In the genomic region with DNA sequence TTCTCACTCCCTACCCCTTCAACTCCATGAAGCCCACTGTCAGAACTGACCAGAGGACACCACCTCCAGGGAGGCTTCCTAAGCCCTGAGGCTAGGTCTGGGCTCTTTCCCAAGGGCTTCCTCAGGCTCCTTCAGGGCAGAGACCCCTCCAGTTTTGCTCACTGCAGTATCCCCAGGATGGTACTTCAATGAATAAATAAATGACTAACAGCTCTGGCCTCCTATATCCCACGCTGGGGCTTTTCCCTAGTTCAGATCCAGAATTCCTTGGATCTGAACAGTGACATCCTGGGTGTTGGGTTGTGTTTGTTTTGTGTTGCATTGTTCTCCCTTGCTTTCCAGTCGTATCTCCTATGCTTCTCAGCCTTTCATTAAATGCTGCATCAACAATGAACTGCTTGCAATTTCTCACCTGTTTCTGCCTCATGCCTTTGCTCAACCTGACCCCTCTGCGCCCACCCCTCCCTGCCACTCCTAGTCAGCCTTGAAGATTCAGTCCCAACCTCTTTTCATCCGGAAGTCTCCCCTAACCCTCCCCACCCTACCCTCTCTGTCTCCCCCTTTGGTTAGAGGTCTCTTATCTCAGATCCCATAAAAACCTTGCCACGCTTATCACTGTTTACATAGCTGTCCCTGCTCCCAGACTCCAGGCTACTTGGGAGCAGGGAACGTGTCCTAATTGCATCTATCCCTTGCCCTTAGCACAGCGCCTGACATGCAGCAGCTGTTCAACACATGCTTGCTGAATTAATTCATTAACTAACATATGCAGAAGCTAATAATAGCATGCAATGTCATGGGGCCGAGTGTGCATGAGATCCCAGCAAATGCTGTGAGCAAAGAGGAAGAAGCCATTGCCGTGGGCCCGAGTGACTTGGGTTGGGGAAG, we compare ENCODE assay signal across 9 cellular contexts. TPM values are rescaled to one million over a fixed set of nuclear protein-coding genes. Genes with fewer than 3 reads are reported as not detected.
A peak's percentile ranks its signal among the peaks of the same experiment; 100 is the strongest.
DNase-seq lines count a peak whose midpoint lies in the region; ATAC-seq and TF ChIP-seq lines count a peak whose summit lies in the region.
"Had no signal": no experiment of that assay in that cellular context is flagged by ENCODE, and none has a peak within 500 bp of the region (broad histone marks: within the 10 kb centered on the region; RNA-seq: fewer than 3 reads in every experiment).

No MANE protein-coding gene starts in this region.

- no peaks in the 10 kb centered on the region for H3K36me3 ChIP-seq in liver (ENCODE audit: control insufficient read depth in 4 of 4, insufficient read depth in 3 of 4, low read depth in 1 of 4, low read length in 3 of 4)
- no peaks in the 10 kb centered on the region for H3K36me3 ChIP-seq in transverse colon
- no peaks in the 10 kb centered on the region for H3K36me3 ChIP-seq in neural progenitor cell

- no peak overlapping the region for H3K9ac ChIP-seq in liver (ENCODE audit: low read depth in 1 of 2, low read length in 2 of 2)
- no peak overlapping the region for H3K9ac ChIP-seq in neural progenitor cell
- H3K9ac ChIP-seq: KMS-11 had no signal

- in situ Hi-C loops in transverse colon (cut with MboI; ENCODE audit: low pct_ligation_motif_present in 1 of 4, low pct_unique_long_range_greater_than_20kb in 1 of 4, low sequenced_read_pairs in 3 of 4), result no loop called here

- no peak for TF ChIP-seq CTCF in liver (IDR thresholded peaks at IDR 0.05; ENCODE audit: low read depth, low read length, missing input control)
- no peak for TF ChIP-seq CTCF in transverse colon (IDR thresholded peaks at IDR 0.05)
- TF ChIP-seq CTCF in neural progenitor cell (IDR thresholded peaks at IDR 0.05), result no peak

- H3K4me3 ChIP-seq in liver (ENCODE audit: low read depth in 1 of 3, low read length in 3 of 3) (no peak overlapping the region), transverse colon (no peak overlapping the region), neural progenitor cell (no peak overlapping the region)

- no peak overlapping the region for H2AFZ ChIP-seq in neural progenitor cell (replicated peaks)

- H3K27ac Mint-ChIP-seq in activated CD4-positive, alpha-beta T cell treated with anti-CD3 and anti-CD28 coated beads, Interleukin-2, amount 10 ng/mL, durations not matched to agents 24 days and 14 days, result no peak overlapping the region
- no peak overlapping the region for H3K27ac Mint-ChIP-seq in neural progenitor cell

- H3K9me3 ChIP-seq in liver (ENCODE audit: control insufficient read depth in 4 of 4, low read length in 3 of 4) (no peaks in the 10 kb centered on the region), transverse colon (no peaks in the 10 kb centered on the region), neural progenitor cell (ENCODE audit: low read depth) (no peaks in the 10 kb centered on the region)

- H3K27ac ChIP-seq in caudate nucleus (ENCODE audit: low read depth, low read length), result peak overlapping the region; percentile 77
- H3K27ac ChIP-seq in liver (ENCODE audit: low read depth in 1 of 2, low read length in 2 of 2), result peak overlapping the region; percentile 26 to 63
- peak overlapping the region; percentile 74 to 94 (median 77) for H3K27ac ChIP-seq in transverse colon
- no peak overlapping the region for H3K27ac ChIP-seq in neural progenitor cell
- H3K27ac ChIP-seq: KMS-11 had no signal

- peak; percentile 95 for DNase-seq in NCI-H146 (lab: John Stamatoyannopoulos, UW)
- DNase-seq in caudate nucleus (lab: John Stamatoyannopoulos, UW), result no peak
- peak; percentile 29 for DNase-seq in transverse colon
- no peak for DNase-seq in activated CD4-positive, alpha-beta T cell treated with anti-CD3 and anti-CD28 coated beads, Interleukin-2, amount 10 ng/mL, durations not matched to agents 24 days and 14 days
- DNase-seq in neural progenitor cell (ENCODE audit: low spot score), result no peak
- DNase-seq: activated CD4-positive, alpha-beta T cell treated with anti-CD3 and anti-CD28 coated beads, Interleukin-2, amount 50 U/mL, for 1 hour had no signal

- 69% methylated on average over 10 of the region's 10 CpGs for WGBS in liver
- 25 to 31% methylated on average over 8 to 10 of the region's 10 CpGs for WGBS in transverse colon (ENCODE audit: low coverage in 1 of 2), 2 donors

- no peak for TF ChIP-seq EP300 in transverse colon (IDR thresholded peaks at IDR 0.05; ENCODE audit: low read depth)

- H3K27me3 ChIP-seq in liver (ENCODE audit: control insufficient read depth in 4 of 4, insufficient read depth in 4 of 4, low read length in 3 of 4), result no peaks in the 10 kb centered on the region
- H3K27me3 ChIP-seq in transverse colon, result peaks cover 22% of the 10 kb centered on the region
- no peaks in the 10 kb centered on the region for H3K27me3 ChIP-seq in neural progenitor cell

- H3K79me2 ChIP-seq in neural progenitor cell (ENCODE audit: low read depth), result no peaks in the 10 kb centered on the region

- no peak for TF ChIP-seq POLR2A in transverse colon (IDR thresholded peaks at IDR 0.05)

- H3K9me3 Mint-ChIP-seq in activated CD4-positive, alpha-beta T cell treated with anti-CD3 and anti-CD28 coated beads, Interleukin-2, amount 10 ng/mL, durations not matched to agents 24 days and 14 days, result no peaks in the 10 kb centered on the region
- no peaks in the 10 kb centered on the region for H3K9me3 Mint-ChIP-seq in neural progenitor cell

- no peaks in the 10 kb centered on the region for H3K4me1 ChIP-seq in liver (ENCODE audit: control insufficient read depth in 4 of 4, insufficient read depth in 4 of 4, low read length in 3 of 4)
- peaks cover 27 to 60% (median 36%) of the 10 kb centered on the region in 4 donors for H3K4me1 ChIP-seq in transverse colon
- no peaks in the 10 kb centered on the region for H3K4me1 ChIP-seq in neural progenitor cell

- H3K36me3 Mint-ChIP-seq in activated CD4-positive, alpha-beta T cell treated with anti-CD3 and anti-CD28 coated beads, Interleukin-2, amount 10 ng/mL, durations not matched to agents 24 days and 14 days (ENCODE audit: low read depth), result no peaks in the 10 kb centered on the region
- no peaks in the 10 kb centered on the region for H3K36me3 Mint-ChIP-seq in neural progenitor cell

- H3K4me1 Mint-ChIP-seq in activated CD4-positive, alpha-beta T cell treated with anti-CD3 and anti-CD28 coated beads, Interleukin-2, amount 10 ng/mL, durations not matched to agents 24 days and 14 days, result no peaks in the 10 kb centered on the region
- H3K4me1 Mint-ChIP-seq in neural progenitor cell, result no peaks in the 10 kb centered on the region

- intact Hi-C loops in transverse colon (cut with DNase I; ENCODE audit: low total_unique reads), result no loop called here
- intact Hi-C loops in activated CD4-positive, alpha-beta T cell treated with anti-CD3 and anti-CD28 coated beads, Interleukin-2, amount 10 ng/mL, durations not matched to agents 24 days and 14 days (cut with micrococcal nuclease), result no loop called here

- no peaks in the 10 kb centered on the region for H3F3A ChIP-seq in neural progenitor cell (ENCODE audit: low read depth)

- no peaks in the 10 kb centered on the region for H4K20me1 ChIP-seq in neural progenitor cell (ENCODE audit: low read depth)

- no peak overlapping the region for H3K4me2 ChIP-seq in neural progenitor cell
- H3K4me2 ChIP-seq: KMS-11 had no signal

- no peak for TF ChIP-seq RAD21 in liver (IDR thresholded peaks at IDR 0.05)

- ATAC-seq in HG02798 (IDR thresholded peaks at IDR 0.05; ENCODE audit: poor library complexity, unreplicated experiment), result no peak

- H3K4me3 Mint-ChIP-seq in activated CD4-positive, alpha-beta T cell treated with anti-CD3 and anti-CD28 coated beads, Interleukin-2, amount 10 ng/mL, durations not matched to agents 24 days and 14 days, result no peak overlapping the region
- no peak overlapping the region for H3K4me3 Mint-ChIP-seq in neural progenitor cell

- peaks cover 4% of the 10 kb centered on the region for H3K27me3 Mint-ChIP-seq in activated CD4-positive, alpha-beta T cell treated with anti-CD3 and anti-CD28 coated beads, Interleukin-2, amount 10 ng/mL, durations not matched to agents 24 days and 14 days
- H3K27me3 Mint-ChIP-seq in neural progenitor cell (ENCODE audit: insufficient read depth, low read depth), result peaks cover 2% of the 10 kb centered on the region

TF ChIP-seq in liver, 16 proteins besides CTCF, POLR2A, EP300 and RAD21:
- TF ChIP-seq TAF1 (conservative IDR thresholded peaks at IDR 0.05), result no peak
- TF ChIP-seq NR2F2 (IDR thresholded peaks at IDR 0.05), result peak; percentile 81
- TF ChIP-seq, protein P1, sequence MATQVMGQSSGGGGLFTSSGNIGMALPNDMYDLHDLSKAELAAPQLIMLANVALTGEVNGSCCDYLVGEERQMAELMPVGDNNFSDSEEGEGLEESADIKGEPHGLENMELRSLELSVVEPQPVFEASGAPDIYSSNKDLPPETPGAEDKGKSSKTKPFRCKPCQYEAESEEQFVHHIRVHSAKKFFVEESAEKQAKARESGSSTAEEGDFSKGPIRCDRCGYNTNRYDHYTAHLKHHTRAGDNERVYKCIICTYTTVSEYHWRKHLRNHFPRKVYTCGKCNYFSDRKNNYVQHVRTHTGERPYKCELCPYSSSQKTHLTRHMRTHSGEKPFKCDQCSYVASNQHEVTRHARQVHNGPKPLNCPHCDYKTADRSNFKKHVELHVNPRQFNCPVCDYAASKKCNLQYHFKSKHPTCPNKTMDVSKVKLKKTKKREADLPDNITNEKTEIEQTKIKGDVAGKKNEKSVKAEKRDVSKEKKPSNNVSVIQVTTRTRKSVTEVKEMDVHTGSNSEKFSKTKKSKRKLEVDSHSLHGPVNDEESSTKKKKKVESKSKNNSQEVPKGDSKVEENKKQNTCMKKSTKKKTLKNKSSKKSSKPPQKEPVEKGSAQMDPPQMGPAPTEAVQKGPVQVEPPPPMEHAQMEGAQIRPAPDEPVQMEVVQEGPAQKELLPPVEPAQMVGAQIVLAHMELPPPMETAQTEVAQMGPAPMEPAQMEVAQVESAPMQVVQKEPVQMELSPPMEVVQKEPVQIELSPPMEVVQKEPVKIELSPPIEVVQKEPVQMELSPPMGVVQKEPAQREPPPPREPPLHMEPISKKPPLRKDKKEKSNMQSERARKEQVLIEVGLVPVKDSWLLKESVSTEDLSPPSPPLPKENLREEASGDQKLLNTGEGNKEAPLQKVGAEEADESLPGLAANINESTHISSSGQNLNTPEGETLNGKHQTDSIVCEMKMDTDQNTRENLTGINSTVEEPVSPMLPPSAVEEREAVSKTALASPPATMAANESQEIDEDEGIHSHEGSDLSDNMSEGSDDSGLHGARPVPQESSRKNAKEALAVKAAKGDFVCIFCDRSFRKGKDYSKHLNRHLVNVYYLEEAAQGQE (IDR thresholded peaks at IDR 0.05), result peak; percentile 11

RNA-seq across cellular contexts. Expression of a gene that starts 41.7 kb away (rescaled TPM):
- total RNA-seq in liver (10 to 100 TPM; 25.5 to 34.6 TPM), transverse colon (1 to 10 TPM; 1.1 to 4.6 (median 3.0) TPM), neural progenitor cell (ENCODE audit: low replicate concordance) (6.4 and 6.6 TPM in 2 replicates)
- polyA plus RNA-seq in liver, result 10 to 100 TPM; 27.5 to 76.1 TPM
- total RNA-seq in activated CD4-positive, alpha-beta T cell treated with anti-CD3 and anti-CD28 coated beads, Interleukin-2, amount 10 ng/mL, durations not matched to agents 24 days and 14 days, result 0.14 and 0.21 TPM in 2 replicates

Comparison
In these comparisons a context has a peak if more than half of its experiments do, and no peak if none do; other contexts are left out.
1. DNase-seq: peak in NCI-H146 (single experiment) and transverse colon (single experiment); none in caudate nucleus (0 of 61), activated CD4-positive, alpha-beta T cell treated with anti-CD3 and anti-CD28 coated beads, Interleukin-2, amount 10 ng/mL, durations not matched to agents 24 days and 14 days (single experiment) and neural progenitor cell (single experiment).